27 cellular contexts compared by ENCODE assay signal in the genomic region with DNA sequence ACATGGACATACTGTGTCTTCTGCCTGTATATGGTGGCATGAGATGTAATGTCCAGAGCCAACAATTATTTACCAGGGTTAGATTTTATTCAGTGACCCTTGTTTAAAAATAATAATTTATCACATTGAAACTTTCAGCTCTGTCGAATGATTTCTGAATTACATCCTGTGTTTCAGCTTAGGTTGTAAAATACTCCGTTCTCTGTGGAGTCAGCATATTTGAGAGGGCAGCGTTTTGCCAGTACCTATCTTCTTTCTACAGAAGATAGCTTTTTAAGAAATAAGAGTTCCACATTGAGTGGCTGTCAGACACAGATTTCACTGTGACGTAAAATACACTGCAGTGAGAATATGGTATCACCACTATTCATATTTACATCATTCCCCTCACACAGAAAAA.
"Had no signal": no experiment of that assay in that cellular context is flagged by ENCODE, and none has a peak within 500 bp of the region (broad histone marks: within the 10 kb centered on the region; RNA-seq: fewer than 3 reads in every experiment).

No MANE protein-coding gene starts in this region.

- H3K36me3 ChIP-seq: neural progenitor cell, ovary, thyroid gland, vagina had no signal

- H3K9ac ChIP-seq: neural progenitor cell, parathyroid adenoma had no signal

- H2AFZ ChIP-seq: neural progenitor cell, parathyroid adenoma had no signal

- H3K4me3 ChIP-seq: neural progenitor cell, ovary, psoas muscle, skin epidermis, smooth muscle cell, spleen, stomach, thoracic aorta, thyroid gland, tibial nerve, upper lobe of left lung, vagina had no signal

- H3K4me1 ChIP-seq: parathyroid adenoma, psoas muscle, stomach, tibial nerve, upper lobe of left lung, vagina had no signal

- FAIRE-seq: urothelium cell line had no signal

- H3K4me2 ChIP-seq: neural progenitor cell, smooth muscle cell had no signal

- DNase-seq: natural killer cell; occipital lobe; ovary; posterior cingulate gyrus; psoas muscle; right cardiac atrium; spleen; stimulated activated CD4-positive, alpha-beta T cell treated with anti-CD3 and anti-CD28 coated beads, Interleukin-12 subunit alpha, Interleukin-12 subunit beta, amount 100 ng/mL, for 4 hours; stimulated activated CD4-positive, alpha-beta T cell treated with anti-CD3 and anti-CD28 coated beads, Interleukin-1b, Interleukin-23, amount 100 ng/mL, for 48 hours; stimulated activated CD4-positive, alpha-beta T cell treated with anti-CD3 and anti-CD28 coated beads, Interleukin-4, amount 100 ng/mL, for 1 hour; stimulated activated CD4-positive, alpha-beta T cell treated with anti-CD3 and anti-CD28 coated beads, Interleukin-4, amount 100 ng/mL, for 4 hours; stimulated activated CD8-positive, alpha-beta memory T cell treated with anti-CD3 and anti-CD28 coated beads, Interleukin-4, amount 100 ng/mL, for 48 hours; stimulated activated naive CD4-positive, alpha-beta T cell treated with Interleukin-2 at 50 U/mL for 16 hours; stomach; thyroid gland; trophoblast cell; upper lobe of left lung had no signal

- ATAC-seq: natural killer cell; sciatic nerve; stimulated activated memory B cell treated with anti-CD40 and anti-IgM and Interleukin-4, amounts not matched to agents 10 μg/mL and 1 μg/mL and 100 μg/mL, for 72 hours had no signal

- H3K27me3 ChIP-seq: neural progenitor cell, ovary, spleen, stomach, thyroid gland, tibial nerve, upper lobe of left lung, vagina had no signal

- H3K9me3 ChIP-seq: ovary, psoas muscle, spleen, stomach, thoracic aorta, thyroid gland, tibial nerve, upper lobe of left lung, vagina had no signal

- H3K79me2 ChIP-seq: parathyroid adenoma had no signal

- H3K27ac ChIP-seq: neural progenitor cell, ovary, parathyroid adenoma, psoas muscle, skin epidermis, spleen, stomach, thoracic aorta, thyroid gland, tibial nerve, upper lobe of left lung, vagina had no signal
